1 cellular context compared by ENCODE assay signal in the genomic region with DNA sequence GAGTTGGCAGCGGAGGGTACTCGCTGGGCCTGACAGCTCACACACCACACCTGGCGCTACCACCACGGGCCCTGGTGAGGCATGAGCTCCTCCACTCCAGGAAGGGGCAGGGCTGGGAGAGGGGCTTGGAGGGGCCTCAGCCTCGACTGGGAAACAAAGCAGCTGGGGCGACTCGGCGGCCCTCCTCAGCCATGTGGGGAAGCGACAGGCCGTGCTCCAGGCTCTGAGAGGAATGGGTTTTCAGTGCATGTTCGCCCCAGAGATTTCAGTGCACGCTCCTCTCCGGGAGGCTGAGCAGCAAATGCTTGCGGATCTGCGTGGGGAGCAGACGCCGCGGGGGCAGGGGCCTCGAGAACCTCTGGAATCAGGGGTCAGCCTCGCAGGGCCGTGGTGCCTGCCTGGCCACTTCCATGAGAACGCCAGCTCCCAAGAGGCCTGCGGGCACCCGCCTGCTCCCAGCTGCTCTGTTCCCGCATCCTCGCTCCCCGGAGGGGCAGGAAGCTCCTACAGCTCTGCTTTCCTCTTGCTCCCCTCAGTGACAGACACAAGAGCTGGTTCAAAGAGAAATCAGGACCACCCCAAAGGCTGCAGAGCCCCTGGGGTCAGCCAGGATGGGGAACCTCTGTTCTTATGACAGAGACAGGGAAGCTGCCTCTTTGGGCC.
TF ChIP-seq lines count a peak whose summit lies in the region.

No MANE protein-coding gene starts in this region.

TF ChIP-seq in HEK293T, 16 proteins besides CTCF, POLR2A, EP300 and RAD21 (continued from another document):
- TF ChIP-seq BHLHE40 (IDR thresholded peaks at IDR 0.05; ENCODE audit: borderline replicate concordance) (no peak), LEF1 (IDR thresholded peaks at IDR 0.05; ENCODE audit: borderline replicate concordance) (no peak), NFRKB (IDR thresholded peaks at IDR 0.05) (no peak), SUZ12 (IDR thresholded peaks at IDR 0.05) (no peak), ARNT (IDR thresholded peaks at IDR 0.05) (no peak), ZNF384 (IDR thresholded peaks at IDR 0.05) (no peak), TARDBP (IDR thresholded peaks at IDR 0.05) (no peak), FOXK2 (IDR thresholded peaks at IDR 0.05) (no peak), FOXM1 (IDR thresholded peaks at IDR 0.05; ENCODE audit: borderline replicate concordance) (no peak), HDGF (IDR thresholded peaks at IDR 0.05; ENCODE audit: borderline replicate concordance) (no peak), L3MBTL2 (conservative IDR thresholded peaks at IDR 0.05) (no peak), SP1 (IDR thresholded peaks at IDR 0.05) (no peak)
TF ChIP-seq in HEK293T: peak in this region for 0.
